In genomic region chr16:66512589-66513404, GRCh38 we compare ENCODE assay signal across 8 cellular contexts. TPM values are rescaled to one million over a fixed set of nuclear protein-coding genes. Genes with fewer than 3 reads are reported as not detected.
A peak's percentile ranks its signal among the peaks of the same experiment; 100 is the strongest.
DNase-seq lines count a peak whose midpoint lies in the region; ATAC-seq, FAIRE-seq and TF ChIP-seq lines count a peak whose summit lies in the region.

No MANE protein-coding gene starts in this region.

- H3K4me1 ChIP-seq in lower lobe of right lung: peaks cover 81% of the 10 kb centered on the region
- peaks cover 69% of the 10 kb centered on the region for H3K4me1 ChIP-seq in vagina

- no peaks in the 10 kb centered on the region for H3K27me3 ChIP-seq in lower lobe of right lung (ENCODE audit: low read depth)
- no peaks in the 10 kb centered on the region for H3K27me3 ChIP-seq in vagina

- peak; percentile 64 for DNase-seq in Right ventricle myocardium superior
- DNase-seq in left cardiac atrium: no peak
- peak; percentile 59 for DNase-seq in chondrocyte (ENCODE audit: low spot score)
- DNase-seq in lower lobe of right lung: no peak
- no peak for DNase-seq in vagina (ENCODE audit: extremely low spot score in 2 of 2)
- DNase-seq in GM12891 (ENCODE audit: insufficient read length, low spot score): no peak
- DNase-seq in NCI-H2029 treated with DMSO at 0.1 percent for 48 hours (lab: John Stamatoyannopoulos, UW): no peak
- DNase-seq in GM03348 (ENCODE audit: low spot score): no peak

- no peak overlapping the region for H3K4me3 Mint-ChIP-seq in chondrocyte (ENCODE audit: unreplicated experiment)

- TF ChIP-seq CTCF in chondrocyte (IDR thresholded peaks at IDR 0.05) (no peak), lower lobe of right lung (IDR thresholded peaks at IDR 0.05) (no peak), vagina (IDR thresholded peaks at IDR 0.05) (no peak)

- intact Hi-C loops in Right ventricle myocardium superior (cut with DNase I): no loop called here
- intact Hi-C loops in left cardiac atrium (cut with DNase I): no loop called here
- intact Hi-C loops in lower lobe of right lung (cut with DNase I): no loop called here
- intact Hi-C loops in vagina (cut with DNase I): no loop called here

- peaks cover 75% of the 10 kb centered on the region for H3K4me1 Mint-ChIP-seq in chondrocyte (ENCODE audit: low read depth)

- peaks cover 11% of the 10 kb centered on the region for H3K36me3 Mint-ChIP-seq in chondrocyte (ENCODE audit: low read depth)

- TF ChIP-seq POLR2A in vagina (IDR thresholded peaks at IDR 0.05): no peak
- no peak for TF ChIP-seq POLR2A in GM12891 (IDR thresholded peaks at IDR 0.05; ENCODE audit: low read depth, low read length)

- H3K9me3 Mint-ChIP-seq in chondrocyte (ENCODE audit: low read depth): peaks cover 3% of the 10 kb centered on the region

- H3K36me3 ChIP-seq in lower lobe of right lung (peaks cover 17% of the 10 kb centered on the region), vagina (no peaks in the 10 kb centered on the region)

- H3K27ac ChIP-seq in lower lobe of right lung: peak overlapping the region; percentile 75
- H3K27ac ChIP-seq in vagina: peak overlapping the region; percentile 60

- peak overlapping the region; percentile 93 for H3K27ac Mint-ChIP-seq in chondrocyte (ENCODE audit: unreplicated experiment)

- H3K27me3 Mint-ChIP-seq in chondrocyte (ENCODE audit: low read depth): no peaks in the 10 kb centered on the region

- FAIRE-seq in GM12891 (lab: Jason Lieb, UNC): no peak

- H3K4me3 ChIP-seq in lower lobe of right lung (no peak overlapping the region), vagina (no peak overlapping the region)

- H3K9me3 ChIP-seq in lower lobe of right lung (no peaks in the 10 kb centered on the region), vagina (no peaks in the 10 kb centered on the region)

- ATAC-seq in Right ventricle myocardium superior (ENCODE audit: poor library complexity): no peak
- no peak for ATAC-seq in left cardiac atrium
- ATAC-seq in lower lobe of right lung: no peak

TF ChIP-seq in GM12891, 5 proteins besides CTCF, POLR2A, EP300 and RAD21:
- TF ChIP-seq PAX5 (IDR thresholded peaks at IDR 0.05; ENCODE audit: insufficient read depth, low read length, severe bottlenecking) (no peak), SPI1 (IDR thresholded peaks at IDR 0.05; ENCODE audit: low read depth, low read length) (no peak), TAF1 (IDR thresholded peaks at IDR 0.05; ENCODE audit: low read depth, low read length) (no peak), POU2F2 (IDR thresholded peaks at IDR 0.05; ENCODE audit: low read depth, low read length) (no peak), POLR2AphosphoS5 (IDR thresholded peaks at IDR 0.05; ENCODE audit: low read depth, low read length) (no peak)

RNA-seq across cellular contexts. Expression of gene TK2, which starts 37.1 kb away (rescaled TPM):
- total RNA-seq in Right ventricle myocardium superior (19.5 TPM), left cardiac atrium (10 to 100 TPM; 22.3 to 28.2 TPM), chondrocyte (30.4 to 34.3 TPM (median 33.6 TPM) in 3 replicates), lower lobe of right lung (36.2 TPM), vagina (43.2 TPM)
- 4.9 TPM for polyA plus RNA-seq in GM12891 (2012; ENCODE audit: low read depth, missing spikeins)

RNA-seq across cellular contexts. Expression of gene CKLF, which starts 39.6 kb away (rescaled TPM):
- total RNA-seq in Right ventricle myocardium superior (10.4 TPM), left cardiac atrium (10 to 100 TPM; 15.8 to 22.5 TPM), chondrocyte (47.3 to 52.8 TPM (median 51.9 TPM) in 3 replicates), lower lobe of right lung (64.9 TPM), vagina (52.3 TPM)
- polyA plus RNA-seq in GM12891 (2012; ENCODE audit: low read depth, missing spikeins): 90.7 TPM

RNA-seq across cellular contexts. Expression of gene CMTM1, which starts 53.4 kb away (rescaled TPM):
- total RNA-seq in Right ventricle myocardium superior (1.3 TPM), left cardiac atrium (1 to 10 TPM; 1.3 to 3.0 TPM), chondrocyte (6.3 to 11.9 TPM (median 9.6 TPM) in 3 replicates), lower lobe of right lung (8.1 TPM), vagina (not detected)
- 0.42 TPM for polyA plus RNA-seq in GM12891 (2012; ENCODE audit: low read depth, missing spikeins)

Comparison
In these comparisons a context has a peak if more than half of its experiments do, and no peak if none do; other contexts are left out.
1. DNase-seq: peak in Right ventricle myocardium superior (single experiment) and chondrocyte (single experiment); none in left cardiac atrium (single experiment), lower lobe of right lung (single experiment), vagina (0 of 2), GM12891 (single experiment), NCI-H2029 treated with DMSO at 0.1 percent for 48 hours (single experiment) and GM03348 (single experiment).